ENCODE assay signal across 17 cellular contexts in genomic region chr7:15755061-15755460, GRCh38.
DNase-seq lines count a peak whose midpoint lies in the region; ATAC-seq and TF ChIP-seq lines count a peak whose summit lies in the region.
"Had no signal": no experiment of that assay in that cellular context is flagged by ENCODE, and none has a peak within 500 bp of the region (broad histone marks: within the 10 kb centered on the region; RNA-seq: fewer than 3 reads in every experiment).

No MANE protein-coding gene starts in this region.

- H3K79me2 ChIP-seq in GM23248 (ENCODE audit: insufficient read depth) = no peaks in the 10 kb centered on the region
- H3K79me2 ChIP-seq in trophoblast cell (ENCODE audit: control insufficient read depth, insufficient read depth, low read length, poor library complexity) = no peaks in the 10 kb centered on the region

- H3K4me1 ChIP-seq in GM23248 (ENCODE audit: insufficient read depth) (peaks cover 51% of the 10 kb centered on the region), foreskin keratinocyte (no peaks in the 10 kb centered on the region), trophoblast cell (ENCODE audit: control insufficient read depth in 1 of 2, insufficient read depth in 2 of 2, low read length in 2 of 2) (no peaks in the 10 kb centered on the region)
- H3K4me1 ChIP-seq: BE2C had no signal

- H3F3A ChIP-seq in GM23248 (ENCODE audit: insufficient read depth) = peaks cover 24% of the 10 kb centered on the region

- H4K12ac ChIP-seq in trophoblast cell (ENCODE audit: low read depth, low read length) = no peak overlapping the region

- H2BK120ac ChIP-seq in trophoblast cell (ENCODE audit: insufficient read depth, low read length, poor library complexity) = no peak overlapping the region

- H3K79me1 ChIP-seq in trophoblast cell (ENCODE audit: low read length) = no peaks in the 10 kb centered on the region

- H3K36me3 ChIP-seq in GM23248 (ENCODE audit: low read depth) (no peaks in the 10 kb centered on the region), trophoblast cell (ENCODE audit: control insufficient read depth in 1 of 2, insufficient read depth in 2 of 2, low read length in 2 of 2) (no peaks in the 10 kb centered on the region)
- H3K36me3 ChIP-seq: BE2C had no signal

- no peak overlapping the region for H4K8ac ChIP-seq in trophoblast cell (ENCODE audit: low read depth, low read length)

- no peak overlapping the region for H3K14ac ChIP-seq in trophoblast cell (ENCODE audit: low read length)

- H2AK5ac ChIP-seq in trophoblast cell (ENCODE audit: low read length) = no peak overlapping the region

- no peak overlapping the region for H2BK5ac ChIP-seq in trophoblast cell (ENCODE audit: low read depth, low read length, poor library complexity)

- H3K9me3 ChIP-seq in GM23248 (ENCODE audit: low read depth) (no peaks in the 10 kb centered on the region), trophoblast cell (ENCODE audit: insufficient read depth, low read depth, low read length) (no peaks in the 10 kb centered on the region)
- H3K9me3 ChIP-seq: BE2C had no signal

- H3K4me3 ChIP-seq in AG09309 (ENCODE audit: control insufficient read depth, low read depth, low read length) = no peak overlapping the region
- no peak overlapping the region for H3K4me3 ChIP-seq in GM23248
- no peak overlapping the region for H3K4me3 ChIP-seq in astrocyte of the cerebellum (ENCODE audit: low read depth, low read length)
- no peak overlapping the region for H3K4me3 ChIP-seq in trophoblast cell (ENCODE audit: low read depth, low read length)

- in situ Hi-C loops in GM23248 (cut with MboI) = no loop called here
- in situ Hi-C loops in astrocyte of the cerebellum (cut with HindIII; ENCODE audit: low sequenced_read_pairs) = no loop called here

- no peak overlapping the region for H3K4ac ChIP-seq in trophoblast cell (ENCODE audit: low read depth, low read length)

- ATAC-seq in foreskin keratinocyte = no peak
- ATAC-seq in activated CD4-positive, CD25-positive, alpha-beta regulatory T cell treated with anti-CD3 and anti-CD28 coated beads, Interleukin-2, amount 50 U/mL, for 24 hours = no peak
- no peak for ATAC-seq in HG03439 (IDR thresholded peaks at IDR 0.05; ENCODE audit: unreplicated experiment)
- ATAC-seq: Panc1 had no signal

- no peak overlapping the region for H3K23ac ChIP-seq in trophoblast cell (ENCODE audit: low read length)

- H3K27ac ChIP-seq in GM23248 (no peak overlapping the region), foreskin keratinocyte (no peak overlapping the region), trophoblast cell (ENCODE audit: low read depth, low read length) (no peak overlapping the region)

- no peak overlapping the region for H3K18ac ChIP-seq in trophoblast cell (ENCODE audit: low read length)

- 38 to 41% methylated on average over 2 of the region's 2 CpGs for WGBS in GM23248 (ENCODE audit: low coverage in 1 of 2, low lambda C conversion rate in 2 of 2, missing lambda C conversion rate in 2 of 2), 2 experiments
- no CpG with 5 or more reads among the region's 2 CpGs for WGBS in trophoblast cell (ENCODE audit: extremely low coverage, insufficient coverage, insufficient read length)

- DNase-seq in AG09309 (ENCODE audit: low read depth) (peak; percentile 83), GM23248 (peak; percentile 45), astrocyte of the cerebellum (ENCODE audit: low read depth) (peak; percentile 74), foreskin keratinocyte (peak; percentile 10 to 63), trophoblast cell (no peak)
- DNase-seq in NK-92 treated with Interleukin-12 subunit alpha and Interleukin-12 subunit beta, amount 100 ng/mL, for 24 hours (lab: John Stamatoyannopoulos, UW) = no peak
- DNase-seq: BE2C; CD4-positive, alpha-beta T cell; H7; KBM-7; NCI-H1092; NCI-H146; NCI-H2081; NCI-H524 had no signal

- no peak overlapping the region for H3K9ac ChIP-seq in GM23248
- H3K9ac ChIP-seq in trophoblast cell (ENCODE audit: low read length) = no peak overlapping the region

- H4K20me1 ChIP-seq in GM23248 (ENCODE audit: insufficient read depth) = no peaks in the 10 kb centered on the region

- no peak overlapping the region for H2AFZ ChIP-seq in GM23248
- H2AFZ ChIP-seq in trophoblast cell (ENCODE audit: insufficient read depth, low read length, poor library complexity) = no peak overlapping the region

- H3K4me2 ChIP-seq in GM23248 (ENCODE audit: unreplicated experiment) = no peak overlapping the region
- H3K4me2 ChIP-seq in trophoblast cell (ENCODE audit: low read length) = no peak overlapping the region

- H3K9me2 ChIP-seq in GM23248 (ENCODE audit: insufficient read depth) = no peaks in the 10 kb centered on the region

- no peak overlapping the region for H4K91ac ChIP-seq in trophoblast cell (ENCODE audit: low read depth, low read length)

- H2BK12ac ChIP-seq in trophoblast cell (ENCODE audit: low read length) = no peak overlapping the region

- H3K27me3 ChIP-seq in GM23248 (replicated peaks; ENCODE audit: insufficient read depth) = no peaks in the 10 kb centered on the region
- no peaks in the 10 kb centered on the region for H3K27me3 ChIP-seq in foreskin keratinocyte
- H3K27me3 ChIP-seq in trophoblast cell (ENCODE audit: insufficient read depth, low read length) = no peaks in the 10 kb centered on the region
- H3K27me3 ChIP-seq: BE2C had no signal

- no peak for TF ChIP-seq CTCF in AG09309 (IDR thresholded peaks at IDR 0.05; ENCODE audit: control insufficient read depth, insufficient read depth, low read depth, low read length, missing control alignments)
- no peak for TF ChIP-seq CTCF in astrocyte of the cerebellum (IDR thresholded peaks at IDR 0.05; ENCODE audit: low read depth, low read length, missing control alignments)
- no peak for TF ChIP-seq CTCF in foreskin keratinocyte (conservative IDR thresholded peaks at IDR 0.05)

Comparison
In these comparisons a context has a peak if more than half of its experiments do, and no peak if none do; other contexts are left out.
1. DNase-seq: peak in AG09309 (single experiment), GM23248 (single experiment), astrocyte of the cerebellum (single experiment) and foreskin keratinocyte (2 of 2); none in trophoblast cell (0 of 2) and NK-92 treated with Interleukin-12 subunit alpha and Interleukin-12 subunit beta, amount 100 ng/mL, for 24 hours (single experiment).